ENCODE assay signal across 27 cellular contexts in the genomic region with DNA sequence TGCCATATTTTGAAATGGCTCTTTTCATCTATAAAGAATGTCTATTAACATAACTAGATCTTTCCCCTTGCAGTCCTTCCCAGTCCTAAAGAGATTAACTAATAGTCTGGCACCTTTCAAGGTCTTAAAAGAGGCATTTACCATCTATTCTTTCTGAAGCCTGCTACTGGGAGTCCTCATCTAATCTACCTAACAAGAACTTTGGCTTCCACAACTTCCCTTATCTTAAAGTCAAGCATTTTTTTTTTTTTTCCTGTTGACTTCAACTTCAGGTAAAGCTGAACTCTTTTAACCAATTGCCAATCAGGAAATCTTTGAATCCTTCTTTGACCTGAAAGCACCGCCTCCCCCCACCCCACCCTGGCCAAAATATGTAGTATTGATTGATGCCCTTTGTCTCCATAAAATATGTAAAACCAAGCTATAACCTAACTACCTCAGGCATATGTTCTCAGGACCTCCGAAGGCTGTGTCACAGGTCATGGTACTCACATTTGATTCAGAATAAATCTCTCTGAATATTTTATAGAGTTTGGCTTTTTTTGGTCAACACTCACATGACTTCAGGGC.
DNase-seq lines count a peak whose midpoint lies in the region; ATAC-seq, FAIRE-seq and TF ChIP-seq lines count a peak whose summit lies in the region.
"Had no signal": no experiment of that assay in that cellular context is flagged by ENCODE, and none has a peak within 500 bp of the region (broad histone marks: within the 10 kb centered on the region; RNA-seq: fewer than 3 reads in every experiment).

No MANE protein-coding gene starts in this region.

- H3K9ac ChIP-seq in HepG2 (ENCODE audit: insufficient read depth, low read depth, low read length) (no peak overlapping the region), H1 (replicated peaks in 1 of 4; ENCODE audit: extremely low read depth in 1 of 4, low read depth in 3 of 4, low read length in 3 of 4) (no peak overlapping the region), GM23248 (no peak overlapping the region), neuronal stem cell (ENCODE audit: low read depth, low read length, poor library complexity) (no peak overlapping the region)
- H3K9ac ChIP-seq: BLaER1 treated with 17β-estradiol and CSF1 and Interleukin-3, amounts not matched to agents 10 nM and 100 nM; KMS-11 had no signal

- 95% methylated on average over 2 of the region's 2 CpGs for WGBS in HepG2 (ENCODE audit: low lambda C conversion rate)
- 92% methylated on average over 2 of the region's 2 CpGs for WGBS in right lobe of liver (ENCODE audit: insufficient coverage, low coverage, low lambda C conversion rate, missing lambda C conversion rate)
- 92% methylated on average over 2 of the region's 2 CpGs; no CpG with 5 or more reads in 1 of the 2 experiments for WGBS in H1 (ENCODE audit: extremely low coverage in 1 of 2, insufficient coverage in 1 of 2, insufficient read length in 1 of 2, insufficient replicate concordance in 2 of 2, low coverage in 1 of 2, low lambda C conversion rate in 2 of 2, missing lambda C conversion rate in 1 of 2), 2 experiments
- WGBS in GM23248 (ENCODE audit: low coverage in 1 of 2, low lambda C conversion rate in 2 of 2, missing lambda C conversion rate in 2 of 2), 2 experiments = 87 to 90% methylated on average over 2 of the region's 2 CpGs
- no CpG with 5 or more reads among the region's 2 CpGs for WGBS in neuronal stem cell (ENCODE audit: extremely low coverage in 2 of 2, insufficient read length in 2 of 2, insufficient replicate concordance in 1 of 2), 2 donors

- CTCF ChIA-PET in HepG2 (lab: Yijun Ruan, JAX; ENCODE audit: low intra/inter-chr PET ratio, low total read pairs) = no interaction called here
- CTCF ChIA-PET in H1 (lab: Charles Lee; ENCODE audit: partially characterized antibody) = interaction anchor here (0.7 to 3.1 kb wide), 4 partner anchors 11 to 524 kb away, joined by 3 to 11 read pairs (median 3); a partner anchor contains a TSS

- H3K36me3 ChIP-seq in HepG2 (replicated peaks in 1 of 2; ENCODE audit: control insufficient read depth in 1 of 2, insufficient read depth in 2 of 2, low read length in 2 of 2) = no peaks in the 10 kb centered on the region; a peak in 1 of 5 replicates
- H3K36me3 ChIP-seq in right lobe of liver = no peaks in the 10 kb centered on the region
- H3K36me3 ChIP-seq in H1 (ENCODE audit: control insufficient read depth in 2 of 4, insufficient read depth in 4 of 4, low read length in 3 of 4) = no peaks in the 10 kb centered on the region
- H3K36me3 ChIP-seq in GM23248 (ENCODE audit: low read depth) = no peaks in the 10 kb centered on the region
- no peaks in the 10 kb centered on the region for H3K36me3 ChIP-seq in neuronal stem cell (replicated peaks in 1 of 2; ENCODE audit: control insufficient read depth in 2 of 2, insufficient read depth in 2 of 2, low read length in 2 of 2)
- H3K36me3 ChIP-seq: BLaER1 treated with 17β-estradiol and CSF1 and Interleukin-3, amounts not matched to agents 10 nM and 100 nM had no signal

- H3K27me3 ChIP-seq in HepG2 (ENCODE audit: control insufficient read depth in 1 of 2, insufficient read depth in 2 of 2, low read length in 2 of 2) = no peaks in the 10 kb centered on the region
- H3K27me3 ChIP-seq in right lobe of liver = no peaks in the 10 kb centered on the region
- H3K27me3 ChIP-seq in H1 (replicated peaks in 1 of 4; ENCODE audit: control insufficient read depth in 3 of 4, extremely low read depth in 1 of 4, insufficient read depth in 3 of 4, low read length in 3 of 4) = no peaks in the 10 kb centered on the region
- H3K27me3 ChIP-seq in GM23248 (replicated peaks; ENCODE audit: insufficient read depth) = no peaks in the 10 kb centered on the region
- H3K27me3 ChIP-seq in neuronal stem cell (ENCODE audit: control insufficient read depth in 3 of 3, insufficient read depth in 3 of 3, low read depth in 1 of 3, low read length in 3 of 3) = no peaks in the 10 kb centered on the region
- H3K27me3 ChIP-seq: BLaER1 treated with 17β-estradiol and CSF1 and Interleukin-3, amounts not matched to agents 10 nM and 100 nM had no signal

- H3K4me2 ChIP-seq in HepG2 (ENCODE audit: low read depth, low read length) = no peak overlapping the region
- H3K4me2 ChIP-seq in H1 (ENCODE audit: insufficient read depth in 1 of 2, low read depth in 2 of 2, low read length in 2 of 2) = no peak overlapping the region
- no peak overlapping the region for H3K4me2 ChIP-seq in GM23248 (ENCODE audit: unreplicated experiment)
- H3K4me2 ChIP-seq in neuronal stem cell (ENCODE audit: insufficient read depth, low read length, poor library complexity, severe bottlenecking) = no peak overlapping the region
- H3K4me2 ChIP-seq: BLaER1 treated with 17β-estradiol and CSF1 and Interleukin-3, amounts not matched to agents 10 nM and 100 nM; KMS-11; PC-9 had no signal

- H2AK5ac ChIP-seq in H1 (ENCODE audit: low read depth, low read length) (no peak overlapping the region), neuronal stem cell (ENCODE audit: low read depth, low read length) (no peak overlapping the region)

- H4K91ac ChIP-seq in H1 (replicated peaks; ENCODE audit: insufficient read length, low read length) (no peak overlapping the region), neuronal stem cell (ENCODE audit: low read depth, low read length, poor library complexity) (no peak overlapping the region)

- no peak overlapping the region for H4K5ac ChIP-seq in H1 (ENCODE audit: insufficient read length, low read depth, low read length)

- no peak for DNase-seq in HepG2 (ENCODE audit: low spot score)
- no peak for DNase-seq in right lobe of liver
- DNase-seq in H1 (ENCODE audit: low read depth in 1 of 2, low spot score in 2 of 2) = no peak
- DNase-seq in mucosa of gallbladder (ENCODE audit: low spot score) = peak; percentile 25
- no peak for DNase-seq in urothelium cell line (ENCODE audit: low spot score)
- DNase-seq in GM23248 = no peak
- no peak for DNase-seq in stimulated activated CD4-positive, alpha-beta T cell treated with anti-CD3 and anti-CD28 coated beads, Interleukin-2, amount 100 ng/mL, for 24 hours
- DNase-seq in neuronal stem cell (ENCODE audit: low spot score) = no peak
- DNase-seq: 8988T; AML-193; CD8-positive, alpha-beta T cell; DMS153; DND-41; IMR-90; MM.1S; NCI-H1048; NCI-H1417; NCI-H1694; NCI-H2081; NCI-H2227 treated with DMSO at 0.1 percent for 48 hours; NCI-H526 treated with DMSO at 0.1 percent for 48 hours; PC-9; Right ventricle myocardium superior had no signal

- H3K14ac ChIP-seq in H1 (ENCODE audit: insufficient read length) (no peak overlapping the region), neuronal stem cell (ENCODE audit: low read length) (no peak overlapping the region)

- no peak overlapping the region for H3K18ac ChIP-seq in H1 (ENCODE audit: extremely low read depth, low read length)
- no peak overlapping the region for H3K18ac ChIP-seq in neuronal stem cell (ENCODE audit: low read length)

- H3K9me3 ChIP-seq in HepG2 (ENCODE audit: low read length) = no peaks in the 10 kb centered on the region
- H3K9me3 ChIP-seq in right lobe of liver = no peaks in the 10 kb centered on the region
- H3K9me3 ChIP-seq in H1 (ENCODE audit: insufficient read depth in 2 of 2, low read depth in 1 of 2, low read length in 1 of 2) = no peaks in the 10 kb centered on the region
- no peaks in the 10 kb centered on the region for H3K9me3 ChIP-seq in GM23248 (ENCODE audit: low read depth)
- peaks cover 0 to 9% of the 10 kb centered on the region in 2 donors for H3K9me3 ChIP-seq in neuronal stem cell (replicated peaks in 1 of 2; ENCODE audit: control insufficient read depth in 2 of 2, insufficient read depth in 1 of 2, low read depth in 1 of 2, low read length in 2 of 2)

- H4K20me1 ChIP-seq in HepG2 (ENCODE audit: insufficient read depth, low read length) (no peaks in the 10 kb centered on the region), H1 (replicated peaks in 1 of 2; ENCODE audit: control insufficient read depth in 1 of 2, insufficient read depth in 2 of 2, low read length in 2 of 2) (no peaks in the 10 kb centered on the region), GM23248 (ENCODE audit: insufficient read depth) (no peaks in the 10 kb centered on the region)
- H4K20me1 ChIP-seq: BLaER1 treated with 17β-estradiol and CSF1 and Interleukin-3, amounts not matched to agents 10 nM and 100 nM had no signal

- H3K79me1 ChIP-seq in H1 (ENCODE audit: low read depth, low read length) (no peaks in the 10 kb centered on the region), neuronal stem cell (ENCODE audit: low read depth, low read length) (no peaks in the 10 kb centered on the region)

- H3K79me2 ChIP-seq in HepG2 (ENCODE audit: insufficient read depth, low read length) = peaks cover 2% of the 10 kb centered on the region
- H3K79me2 ChIP-seq in H1 (ENCODE audit: control insufficient read depth in 1 of 2, insufficient read depth in 2 of 2, low read length in 2 of 2) = no peaks in the 10 kb centered on the region
- no peaks in the 10 kb centered on the region; the same call in 1 of the 2 replicates for H3K79me2 ChIP-seq in GM23248 (ENCODE audit: insufficient read depth)

- H3K4ac ChIP-seq in H1 (replicated peaks; ENCODE audit: insufficient read length, low read depth, low read length) = no peak overlapping the region
- H3K4ac ChIP-seq in neuronal stem cell (ENCODE audit: low read length) = no peak overlapping the region

- H2BK15ac ChIP-seq in H1 (ENCODE audit: low read length) (no peak overlapping the region), neuronal stem cell (ENCODE audit: low read length) (no peak overlapping the region)

- no peak overlapping the region for H3K23ac ChIP-seq in H1 (ENCODE audit: insufficient read length)
- H3K23ac ChIP-seq in neuronal stem cell (ENCODE audit: low read depth, low read length, poor library complexity) = no peak overlapping the region

- H3K4me3 ChIP-seq in HepG2 (replicated peaks in 1 of 3; ENCODE audit: insufficient read depth in 1 of 3, low read depth in 2 of 3, low read length in 3 of 3) (no peak overlapping the region), right lobe of liver (no peak overlapping the region), H1 (ENCODE audit: extremely low read depth in 1 of 4, insufficient read depth in 2 of 4, low read depth in 3 of 4, low read length in 4 of 4) (no peak overlapping the region), GM23248 (no peak overlapping the region), neuronal stem cell (ENCODE audit: low read length in 2 of 2) (no peak overlapping the region)
- H3K4me3 ChIP-seq: BLaER1 treated with 17β-estradiol and CSF1 and Interleukin-3, amounts not matched to agents 10 nM and 100 nM; PC-9 had no signal

- BruUV-seq in HepG2 (replicated peaks; lab: Mats Ljungman, UMichigan) = no TSS peak

- H2BK20ac ChIP-seq in H1 (ENCODE audit: low read length) = peak overlapping the region; percentile 96; the same call in 1 of the 2 replicates

- TF ChIP-seq RAD21 in HepG2 (CRISPR knock-in tag; IDR thresholded peaks at IDR 0.05) (no peak), H1 (IDR thresholded peaks at IDR 0.05 in 1 of 2, conservative IDR thresholded peaks at IDR 0.05 in 1 of 2; ENCODE audit: low read depth in 2 of 2, low read length in 2 of 2) (no peak)

- in situ Hi-C loops in HepG2 (cut with HindIII; ENCODE audit: extremely low pct_ligation_motif_present, low pct_unique_long_range_greater_than_20kb) = no loop called here
- in situ Hi-C loops in GM23248 (cut with MboI) = no loop called here

- FAIRE-seq in HepG2 (lab: Jason Lieb, UNC) = peak; percentile 8
- FAIRE-seq in H1 (lab: Jason Lieb, UNC) = no peak
- FAIRE-seq in urothelium cell line (lab: Jason Lieb, UNC) = peak; percentile 35
- FAIRE-seq: H54, HTR-8/SVneo had no signal

- no peak for TF ChIP-seq POLR2A in HepG2 (IDR thresholded peaks at IDR 0.05; ENCODE audit: insufficient read depth in 1 of 2, low read depth in 2 of 2, low read length in 2 of 2)
- TF ChIP-seq POLR2A in right lobe of liver (IDR thresholded peaks at IDR 0.05) = no peak
- TF ChIP-seq POLR2A in H1 (IDR thresholded peaks at IDR 0.05; ENCODE audit: control extremely low read depth in 1 of 2, low read depth in 2 of 2, low read length in 2 of 2) = no peak

- H4K8ac ChIP-seq in H1 (ENCODE audit: extremely low read depth, insufficient read depth, low read length) = no peak overlapping the region
- no peak overlapping the region for H4K8ac ChIP-seq in neuronal stem cell (ENCODE audit: low read depth, low read length)

- H3K4me1 ChIP-seq in HepG2 (ENCODE audit: insufficient read depth, low read length) = peaks cover 36% of the 10 kb centered on the region
- no peaks in the 10 kb centered on the region for H3K4me1 ChIP-seq in right lobe of liver
- H3K4me1 ChIP-seq in H1 (replicated peaks in 1 of 4; ENCODE audit: control insufficient read depth in 3 of 4, insufficient read depth in 4 of 4, low read length in 3 of 4) = peaks cover under 1 to 5% (median 4%) of the 10 kb centered on the region in 4 experiments; a peak in 5 of 7 replicates
- H3K4me1 ChIP-seq in GM23248 (ENCODE audit: insufficient read depth) = no peaks in the 10 kb centered on the region
- peaks cover 0 to 2% of the 10 kb centered on the region in 2 donors for H3K4me1 ChIP-seq in neuronal stem cell (ENCODE audit: control insufficient read depth in 2 of 2, insufficient read depth in 1 of 2, low read depth in 1 of 2, low read length in 2 of 2)

- H2BK12ac ChIP-seq in H1 (ENCODE audit: low read depth, low read length) (no peak overlapping the region), neuronal stem cell (ENCODE audit: low read length) (no peak overlapping the region)

- POLR2A ChIA-PET in HepG2 (lab: Yijun Ruan, JAX) (no interaction called here), H1 (lab: Charles Lee; ENCODE audit: partially characterized antibody) (interaction anchor here (0.6 to 0.8 kb wide), 2 partner anchors 11 to 655 kb away, joined by 3 read pairs; no protein-coding TSS in a partner anchor)

- ATAC-seq in HepG2 (no peak), right lobe of liver (no peak)
- ATAC-seq: CD8-positive, alpha-beta T cell had no signal

- H3K9me2 ChIP-seq in GM23248 (ENCODE audit: insufficient read depth) = no peaks in the 10 kb centered on the region

- intact Hi-C loops in HepG2 (cut with micrococcal nuclease; ENCODE audit: unreplicated experiment) (no loop called here), right lobe of liver (cut with DNase I) (no loop called here)

- no peak overlapping the region for H3K56ac ChIP-seq in H1 (replicated peaks; ENCODE audit: insufficient read length, low read depth, low read length)

- H2BK120ac ChIP-seq in H1 (replicated peaks; ENCODE audit: low read depth, low read length) = no peak overlapping the region
- H2BK120ac ChIP-seq in neuronal stem cell (ENCODE audit: low read depth, low read length) = no peak overlapping the region

- TF ChIP-seq EP300 in HepG2 (IDR thresholded peaks at IDR 0.05; ENCODE audit: low read depth in 2 of 2, low read length in 2 of 2) = no peak
- TF ChIP-seq EP300 in HepG2 (CRISPR knock-in tag; IDR thresholded peaks at IDR 0.05; ENCODE audit: borderline replicate concordance) = no peak
- TF ChIP-seq EP300 in H1 (IDR thresholded peaks at IDR 0.05; ENCODE audit: borderline replicate concordance in 1 of 2, low read depth in 2 of 2, low read length in 2 of 2) = no peak

- TF ChIP-seq CTCF in HepG2 (CRISPR knock-in tag; IDR thresholded peaks at IDR 0.05) (no peak), right lobe of liver (IDR thresholded peaks at IDR 0.05) (no peak), H1 (IDR thresholded peaks at IDR 0.05; ENCODE audit: control extremely low read depth in 1 of 3, insufficient read depth in 1 of 3, low read depth in 1 of 3, low read length in 3 of 3) (no peak)

- H3K27ac ChIP-seq in HepG2 (ENCODE audit: extremely low read length, insufficient read depth, low read length) = no peak overlapping the region
- H3K27ac ChIP-seq in right lobe of liver = no peak overlapping the region
- no peak overlapping the region for H3K27ac ChIP-seq in H1 (ENCODE audit: low read depth, low read length)
- no peak overlapping the region for H3K27ac ChIP-seq in GM23248
- no peak overlapping the region for H3K27ac ChIP-seq in neuronal stem cell (replicated peaks; ENCODE audit: low read length)
- H3K27ac ChIP-seq: BLaER1 treated with 17β-estradiol and CSF1 and Interleukin-3, amounts not matched to agents 10 nM and 100 nM; KMS-11; PC-9 had no signal

- H3K23me2 ChIP-seq in H1 (ENCODE audit: low read depth, low read length) = no peaks in the 10 kb centered on the region

- no peaks in the 10 kb centered on the region for H3F3A ChIP-seq in GM23248 (ENCODE audit: insufficient read depth)

- no peak overlapping the region for H2BK5ac ChIP-seq in H1 (ENCODE audit: low read depth, low read length)
- no peak overlapping the region for H2BK5ac ChIP-seq in neuronal stem cell (ENCODE audit: low read length)

- H2AFZ ChIP-seq in HepG2 (ENCODE audit: low read length) (no peak overlapping the region), H1 (ENCODE audit: low read length) (no peak overlapping the region), GM23248 (no peak overlapping the region), neuronal stem cell (ENCODE audit: low read length) (no peak overlapping the region)
- H2AFZ ChIP-seq: PC-9 had no signal
